8 cellular contexts compared by ENCODE assay signal in genomic region chr21:25895565-25896205, GRCh38.
DNase-seq lines count a peak whose midpoint lies in the region; ATAC-seq and TF ChIP-seq lines count a peak whose summit lies in the region.

No MANE protein-coding gene starts in this region.

- peaks cover 0 to 3% (median 0%) of the 10 kb centered on the region in 4 donors for H3K9me3 ChIP-seq in right lobe of liver

- WGBS in right lobe of liver (ENCODE audit: insufficient coverage, low coverage, low lambda C conversion rate, missing lambda C conversion rate): 32% methylated on average over 6 of the region's 6 CpGs

- no peaks in the 10 kb centered on the region for H3K4me1 ChIP-seq in right lobe of liver

- DNase-seq in AML-193 (lab: John Stamatoyannopoulos, UW): peak; percentile 5 to 9
- peak; percentile 53 for DNase-seq in NCI-H748 treated with DMSO at 0.1 percent for 48 hours (lab: John Stamatoyannopoulos, UW)
- DNase-seq in cardiac fibroblast (ENCODE audit: low read depth in 2 of 2): peak; percentile 59
- DNase-seq in right lobe of liver: no peak
- DNase-seq in T1000 (lab: John Stamatoyannopoulos, UW): no peak
- DNase-seq in glomerular visceral epithelial cell (ENCODE audit: extremely low spot score): no peak

- peaks cover 0 to 8% (median under 1%) of the 10 kb centered on the region in 4 donors for H3K36me3 ChIP-seq in right lobe of liver

- H3K4me3 ChIP-seq in cardiac fibroblast (replicated peaks in 1 of 2; ENCODE audit: low read depth in 2 of 2, low read length in 2 of 2): no peak overlapping the region
- H3K4me3 ChIP-seq in right lobe of liver: no peak overlapping the region

- no peak for TF ChIP-seq POLR2A in right lobe of liver (IDR thresholded peaks at IDR 0.05)

- ATAC-seq in GM18868 (IDR thresholded peaks at IDR 0.05; ENCODE audit: unreplicated experiment): peak; percentile 64
- peak; percentile 66 for ATAC-seq in HG03280 (IDR thresholded peaks at IDR 0.05; ENCODE audit: unreplicated experiment)
- ATAC-seq in right lobe of liver: peak; percentile 79 to 89 (median 82)

- intact Hi-C loops in right lobe of liver (cut with DNase I): no loop called here

- H3K27ac ChIP-seq in right lobe of liver: no peak overlapping the region

- H3K27me3 ChIP-seq in right lobe of liver: no peaks in the 10 kb centered on the region

- TF ChIP-seq CTCF in cardiac fibroblast (IDR thresholded peaks at IDR 0.05; ENCODE audit: low read depth, low read length) (peak; percentile 43), right lobe of liver (IDR thresholded peaks at IDR 0.05) (peak; percentile 52 to 57 (median 54))

Comparison
In these comparisons a context has a peak if more than half of its experiments do, and no peak if none do; other contexts are left out.
1. DNase-seq: peak in AML-193 (2 of 2), NCI-H748 treated with DMSO at 0.1 percent for 48 hours (single experiment) and cardiac fibroblast (2 of 2); none in right lobe of liver (0 of 3), T1000 (single experiment) and glomerular visceral epithelial cell (single experiment).
2. Peak in every context shown above with its lines, with median percentiles within 50 percentile points of each other: ATAC-seq.